Comparison of ENCODE assay signal across 19 cellular contexts in the genomic region with DNA sequence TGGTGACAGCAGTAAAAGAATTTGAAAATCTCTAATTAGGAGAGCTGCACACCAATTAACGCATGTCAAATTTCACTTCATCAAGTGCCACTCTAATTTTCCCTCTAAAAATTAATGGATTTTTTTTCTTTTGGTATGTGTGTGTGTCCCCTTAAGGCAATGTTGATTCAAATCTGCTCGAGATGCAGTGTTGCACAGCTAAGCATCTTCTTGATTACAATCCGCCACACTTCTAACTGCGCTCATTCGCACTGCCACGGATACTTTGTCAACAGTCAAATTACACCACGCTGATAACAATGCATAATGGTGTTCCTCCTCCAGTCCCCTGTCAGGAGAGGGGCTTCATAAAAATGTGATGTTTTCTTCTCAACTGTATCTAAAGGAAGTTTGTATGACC.
DNase-seq lines count a peak whose midpoint lies in the region; ATAC-seq and TF ChIP-seq lines count a peak whose summit lies in the region.
"Had no signal": no experiment of that assay in that cellular context is flagged by ENCODE, and none has a peak within 500 bp of the region (broad histone marks: within the 10 kb centered on the region; RNA-seq: fewer than 3 reads in every experiment).

No MANE protein-coding gene starts in this region.

- peaks cover 0 to 24% (median 11%) of the 10 kb centered on the region in 4 donors for H3K4me1 ChIP-seq in stomach
- H3K4me1 ChIP-seq: breast epithelium, foreskin keratinocyte, SJSA1 had no signal

- no peaks in the 10 kb centered on the region for H3K36me3 ChIP-seq in stomach
- H3K36me3 ChIP-seq: breast epithelium, SJSA1 had no signal

- H3K4me3 ChIP-seq in stomach = no peak overlapping the region
- H3K4me3 ChIP-seq: K562, SJSA1 had no signal

- 35 to 55% (median 43%) methylated on average over 7 of the region's 7 CpGs for WGBS in stomach, 5 donors

- H3K27me3 ChIP-seq in stomach = no peaks in the 10 kb centered on the region
- H3K27me3 ChIP-seq: breast epithelium, foreskin keratinocyte, SJSA1 had no signal

- no peak for TF ChIP-seq EP300 in stomach (IDR thresholded peaks at IDR 0.05)

- TF ChIP-seq POLR2A in stomach (IDR thresholded peaks at IDR 0.05) = no peak

- in situ Hi-C loops in G401 (cut with HindIII; ENCODE audit: low sequenced_read_pairs) = no loop called here

- peak overlapping the region in 4 of 5 donors; percentile 16 to 73 (median 54) for H3K27ac ChIP-seq in stomach
- H3K27ac ChIP-seq: foreskin keratinocyte, SJSA1 had no signal

- no peaks in the 10 kb centered on the region for H3K9me3 ChIP-seq in stomach
- H3K9me3 ChIP-seq: breast epithelium, SJSA1 had no signal

- no peak for TF ChIP-seq CTCF in stomach (IDR thresholded peaks at IDR 0.05)

- DNase-seq in G401 (ENCODE audit: low spot score) (peak; percentile 81), NCI-H524 treated with DMSO at 0.1 percent for 48 hours (lab: John Stamatoyannopoulos, UW) (peak; percentile 24), left kidney (ENCODE audit: low read depth, low spot score) (peak; percentile 87), stomach (no peak), RPMI8226 (no peak), AG08396 (ENCODE audit: low spot score) (no peak)
- DNase-seq: foreskin keratinocyte; GDM1; kidney glomerular epithelial cell; midbrain; MV-4-11; NCI-H2171 treated with DMSO at 0.1 percent for 48 hours; OCI-M1; stimulated activated CD4-positive, alpha-beta T cell treated with anti-CD3 and anti-CD28 coated beads, Interleukin-2, amount 100 ng/mL, for 24 hours had no signal

- ATAC-seq in GM18517 (IDR thresholded peaks at IDR 0.05; ENCODE audit: unreplicated experiment) = no peak
- ATAC-seq: foreskin keratinocyte, HCT116, K562 had no signal

- intact Hi-C loops in stomach (cut with DNase I; ENCODE audit: low total_unique reads) = no loop called here

Comparison
In these comparisons a context has a peak if more than half of its experiments do, and no peak if none do; other contexts are left out.
1. DNase-seq: peak in G401 (single experiment), NCI-H524 treated with DMSO at 0.1 percent for 48 hours (single experiment) and left kidney (single experiment); none in stomach (single experiment), RPMI8226 (single experiment) and AG08396 (single experiment).